ENCODE assay signal across 13 cellular contexts in genomic region chr4:169253087-169253675, GRCh38. TPM values are rescaled to one million over a fixed set of nuclear protein-coding genes. Genes with fewer than 3 reads are reported as not detected.
DNase-seq lines count a peak whose midpoint lies in the region; ATAC-seq, FAIRE-seq and TF ChIP-seq lines count a peak whose summit lies in the region.
"Had no signal": no experiment of that assay in that cellular context is flagged by ENCODE, and none has a peak within 500 bp of the region (broad histone marks: within the 10 kb centered on the region; RNA-seq: fewer than 3 reads in every experiment).

No MANE protein-coding gene starts in this region.

- H3K4me2 ChIP-seq in HepG2 (ENCODE audit: low read depth, low read length), result no peak overlapping the region

- TF ChIP-seq RAD21 in HepG2 (CRISPR knock-in tag; IDR thresholded peaks at IDR 0.05), result no peak

- CTCF ChIA-PET in HepG2 (lab: Yijun Ruan, JAX; ENCODE audit: low intra/inter-chr PET ratio, low total read pairs), result no interaction called here

- TF ChIP-seq CTCF in HepG2 (CRISPR knock-in tag; IDR thresholded peaks at IDR 0.05), result no peak

- peaks cover 86% of the 10 kb centered on the region for H3K4me1 ChIP-seq in HepG2 (ENCODE audit: insufficient read depth, low read length)

- no peaks in the 10 kb centered on the region for H3K9me3 ChIP-seq in HepG2 (ENCODE audit: low read length)

- 95% methylated on average over 2 of the region's 2 CpGs for WGBS in HepG2 (ENCODE audit: low lambda C conversion rate)

- DNase-seq in left ventricle myocardium superior (no peak), cardiac septum (ENCODE audit: low spot score) (no peak), SK-N-DZ (ENCODE audit: low spot score) (peak; percentile 80), HepG2 (ENCODE audit: low spot score) (no peak), RPMI8226 (no peak), SHP77 (lab: John Stamatoyannopoulos, UW) (no peak), GM19240 (ENCODE audit: insufficient read length, low spot score) (no peak)
- DNase-seq: natural killer cell, NCI-H187 treated with DMSO at 0.1 percent for 48 hours had no signal

- in situ Hi-C loops in HepG2 (cut with HindIII; ENCODE audit: extremely low pct_ligation_motif_present, low pct_unique_long_range_greater_than_20kb), result no loop called here

- peaks cover 10% of the 10 kb centered on the region for H3K79me2 ChIP-seq in HepG2 (ENCODE audit: insufficient read depth, low read length)

- POLR2A ChIA-PET in HepG2 (lab: Yijun Ruan, JAX), result interaction anchor here (1.2 kb wide), 1 partner anchor 243 kb away, joined by 3 read pairs; the partner anchor contains the start of gene CBR4

- no peak overlapping the region for H3K9ac ChIP-seq in HepG2 (ENCODE audit: insufficient read depth, low read depth, low read length)

- H4K20me1 ChIP-seq in HepG2 (ENCODE audit: insufficient read depth, low read length), result no peaks in the 10 kb centered on the region

- intact Hi-C loops in left ventricle myocardium superior (cut with micrococcal nuclease) (no loop called here), cardiac septum (cut with DNase I) (no loop called here), HepG2 (cut with micrococcal nuclease; ENCODE audit: unreplicated experiment) (loop anchor here (5.0 kb wide), 1 partner anchor 181 kb away; no protein-coding TSS in a partner anchor)

- no peak overlapping the region for H2AFZ ChIP-seq in HepG2 (ENCODE audit: low read length)

- H3K27me3 ChIP-seq in HepG2 (ENCODE audit: control insufficient read depth in 1 of 2, insufficient read depth in 2 of 2, low read length in 2 of 2), result no peaks in the 10 kb centered on the region

- no peak for TF ChIP-seq POLR2A in HepG2 (IDR thresholded peaks at IDR 0.05; ENCODE audit: insufficient read depth in 1 of 2, low read depth in 2 of 2, low read length in 2 of 2)

- no peak for FAIRE-seq in HepG2 (lab: Jason Lieb, UNC)
- FAIRE-seq: endometrium, small intestine, TTC549 had no signal

- H3K36me3 ChIP-seq in HepG2 (replicated peaks in 1 of 2; ENCODE audit: control insufficient read depth in 1 of 2, insufficient read depth in 2 of 2, low read length in 2 of 2), result no peaks in the 10 kb centered on the region

- ATAC-seq in left ventricle myocardium superior, result peak; percentile 15
- ATAC-seq in HepG2, result no peak
- no peak for ATAC-seq in HG03095 (IDR thresholded peaks at IDR 0.05; ENCODE audit: unreplicated experiment)
- ATAC-seq: natural killer cell had no signal

- TF ChIP-seq EP300 in HepG2 (IDR thresholded peaks at IDR 0.05; ENCODE audit: low read depth in 2 of 2, low read length in 2 of 2) (no peak), HepG2 (CRISPR knock-in tag; IDR thresholded peaks at IDR 0.05; ENCODE audit: borderline replicate concordance) (no peak)

- no peak overlapping the region for H3K4me3 ChIP-seq in HepG2 (replicated peaks in 1 of 3; ENCODE audit: insufficient read depth in 1 of 3, low read depth in 2 of 3, low read length in 3 of 3)

- no TSS peak for BruUV-seq in HepG2 (replicated peaks; lab: Mats Ljungman, UMichigan)

- peak overlapping the region; percentile 0 for H3K27ac ChIP-seq in HepG2 (ENCODE audit: extremely low read length, insufficient read depth, low read length)

TF ChIP-seq in HepG2, 621 proteins besides CTCF, POLR2A, EP300 and RAD21:
- TF ChIP-seq PTBP1 (IDR thresholded peaks at IDR 0.05; ENCODE audit: low read depth, low read length, poor library complexity, severe bottlenecking) (no peak), MYC (CRISPR knock-in tag; IDR thresholded peaks at IDR 0.05; ENCODE audit: borderline replicate concordance) (no peak), ZBTB38 (CRISPR knock-in tag; IDR thresholded peaks at IDR 0.05) (no peak), UBTF (CRISPR knock-in tag; IDR thresholded peaks at IDR 0.05) (no peak), ZNF367 (CRISPR knock-in tag; IDR thresholded peaks at IDR 0.05; ENCODE audit: borderline replicate concordance) (no peak), MEIS2 (CRISPR knock-in tag; IDR thresholded peaks at IDR 0.05) (no peak), KDM1A (CRISPR knock-in tag; IDR thresholded peaks at IDR 0.05) (no peak), IKZF1 (IDR thresholded peaks at IDR 0.05) (no peak), NR2F6 (IDR thresholded peaks at IDR 0.05) (no peak), NR2F6 (CRISPR knock-in tag; IDR thresholded peaks at IDR 0.05) (no peak), REL (CRISPR knock-in tag; conservative IDR thresholded peaks at IDR 0.05) (no peak), ZNF451 (CRISPR knock-in tag; IDR thresholded peaks at IDR 0.05) (no peak), ZNF232 (CRISPR knock-in tag; IDR thresholded peaks at IDR 0.05; ENCODE audit: borderline replicate concordance) (no peak), RXRB (CRISPR knock-in tag; IDR thresholded peaks at IDR 0.05; ENCODE audit: borderline replicate concordance) (no peak), ZNF616 (CRISPR knock-in tag; IDR thresholded peaks at IDR 0.05; ENCODE audit: low read depth) (no peak), TERF1 (CRISPR knock-in tag; IDR thresholded peaks at IDR 0.05) (no peak), NAIF1 (CRISPR knock-in tag; IDR thresholded peaks at IDR 0.05; ENCODE audit: borderline replicate concordance) (no peak)
TF ChIP-seq in HepG2: peak in this region for 0.

RNA-seq across cellular contexts. Expression of gene SH3RF1, which starts 17.6 kb away (rescaled TPM):
- total RNA-seq in left ventricle myocardium superior, result 5.8 TPM
- 15.6 TPM for total RNA-seq in cardiac septum
- 2.2 and 3.1 TPM in 2 replicates for polyA plus RNA-seq in SK-N-DZ (2014; cell fraction: cytosol; rRNA removed)
- polyA plus RNA-seq in SK-N-DZ (2014; cell fraction: nucleus; rRNA removed), result 2.1 and 2.2 TPM in 2 replicates
- 3.2 and 3.8 TPM in 2 replicates for total RNA-seq in HepG2 (2016; rRNA removed; fragmentation: Illumina TruSeq; extraction: Trizol)
- 1.3 and 2.3 TPM in 2 replicates for total RNA-seq in HepG2 (2016; cell fraction: cytosol; rRNA removed; fragmentation: Illumina TruSeq; extraction: Trizol; ENCODE audit: low read depth)
- 3.0 and 3.3 TPM in 2 replicates for total RNA-seq in HepG2 (2016; cell fraction: insoluble cytoplasmic fraction; rRNA removed; fragmentation: Illumina TruSeq; extraction: Trizol)
- 2.4 and 2.6 TPM in 2 replicates for total RNA-seq in HepG2 (2016; cell fraction: membrane; rRNA removed; fragmentation: Illumina TruSeq; extraction: Trizol)
- total RNA-seq in HepG2 (2016; cell fraction: nucleus; rRNA removed; fragmentation: Illumina TruSeq; extraction: Trizol), result 7.0 and 12.0 TPM in 2 replicates
- 3.1 and 3.2 TPM in 2 replicates for polyA plus RNA-seq in HepG2 (2011; rRNA removed)
- 1.9 and 2.5 TPM in 2 replicates for polyA plus RNA-seq in HepG2 (2011; cell fraction: cytosol; rRNA removed)
- polyA plus RNA-seq in HepG2 (2011; cell fraction: nucleus; rRNA removed), result 5.0 and 7.8 TPM in 2 replicates
- 1.9 and 2.2 TPM in 2 replicates for polyA plus RNA-seq in HepG2 (2012)
- 0.23 and 0.25 TPM in 2 replicates for polyA plus RNA-seq in HepG2 (2016; cell fraction: cytosol; fragmentation: Illumina TruSeq; extraction: Trizol; ENCODE audit: low read depth)
- polyA plus RNA-seq in HepG2 (2016; cell fraction: insoluble cytoplasmic fraction; fragmentation: Illumina TruSeq; extraction: Trizol; ENCODE audit: low read depth), result 2.4 and 2.7 TPM in 2 replicates
- polyA plus RNA-seq in HepG2 (2016; cell fraction: membrane; fragmentation: Illumina TruSeq; extraction: Trizol; ENCODE audit: low read depth), result 0.74 and 0.91 TPM in 2 replicates
- 2.8 and 3.6 TPM in 2 replicates for polyA plus RNA-seq in HepG2 (2016; cell fraction: nucleus; fragmentation: Illumina TruSeq; extraction: Trizol; ENCODE audit: insufficient read depth, low read depth)
- polyA minus RNA-seq in HepG2 (2011; rRNA and poly(A)+ RNA removed; ENCODE audit: low replicate concordance), result 25.0 and 59.0 TPM in 2 replicates
- polyA minus RNA-seq in HepG2 (2011; cell fraction: cytosol; rRNA and poly(A)+ RNA removed), result 4.5 and 7.2 TPM in 2 replicates
- 26.3 and 31.1 TPM in 2 replicates for polyA minus RNA-seq in HepG2 (2011; cell fraction: nucleus; rRNA and poly(A)+ RNA removed)
